ENCODE assay signal across 18 cellular contexts in the genomic region with DNA sequence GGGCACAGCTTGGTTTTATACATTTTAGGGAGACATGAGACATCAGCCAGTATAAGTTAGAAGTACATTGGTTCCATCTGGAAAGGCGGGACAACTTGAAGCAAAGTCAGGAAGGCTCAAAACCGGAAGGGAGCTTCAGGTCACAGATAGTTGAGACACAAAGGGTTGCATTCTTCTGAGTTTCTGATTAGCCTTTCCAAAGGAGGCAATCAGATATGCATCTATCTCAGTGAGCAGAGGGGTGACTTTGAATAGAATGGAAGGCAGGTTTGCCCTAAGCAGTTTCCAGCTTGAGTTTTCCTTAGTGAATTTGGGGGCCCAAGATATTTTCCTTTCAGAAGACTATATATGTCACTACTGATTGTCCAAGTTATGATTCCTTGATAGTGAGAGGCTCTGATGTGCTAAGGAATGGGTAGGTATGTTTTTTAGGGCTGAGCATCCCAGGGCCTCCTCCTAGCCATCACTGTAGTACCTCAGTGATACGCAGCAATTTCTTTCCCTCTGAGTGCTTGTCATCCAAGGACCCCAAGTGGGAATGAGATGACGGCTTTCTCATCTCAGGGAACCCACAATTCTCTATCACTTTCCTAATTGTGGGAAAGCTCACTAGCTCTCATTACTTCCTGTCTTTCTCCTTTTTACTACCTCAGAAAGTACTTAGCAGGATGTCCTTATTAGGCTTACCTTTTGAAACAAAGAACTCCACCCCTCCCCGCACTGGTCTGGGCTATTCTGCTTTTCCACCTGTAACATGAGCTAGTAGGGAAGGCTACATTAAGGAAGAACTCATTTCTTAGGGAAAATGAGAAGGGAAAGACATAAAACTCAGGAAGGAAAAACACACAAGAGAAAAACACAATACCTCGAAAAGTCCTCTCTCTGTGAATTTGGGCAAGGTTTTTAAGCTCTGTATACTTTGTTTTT.
DNase-seq lines count a peak whose midpoint lies in the region; ATAC-seq and TF ChIP-seq lines count a peak whose summit lies in the region.
"Had no signal": no experiment of that assay in that cellular context is flagged by ENCODE, and none has a peak within 500 bp of the region (broad histone marks: within the 10 kb centered on the region; RNA-seq: fewer than 3 reads in every experiment).

No MANE protein-coding gene starts in this region.

- H3K27ac Mint-ChIP-seq in WTC11 (peak overlapping the region; percentile 44), nephron progenitor cell (peak overlapping the region; percentile 68)
- H3K27ac Mint-ChIP-seq: CD4-positive, alpha-beta T cell had no signal

- DNase-seq in WTC11 (ENCODE audit: low spot score) (no peak), nephron progenitor cell (no peak), islet precursor cell (no peak), RWPE1 (ENCODE audit: low spot score) (no peak)
- DNase-seq: CD4-positive, alpha-beta T cell; COR-L47; DMS79; IMR-90; NCI-H1694; NCI-H446; NCI-H774; Peyer's patch had no signal

- H3K9me3 Mint-ChIP-seq in WTC11 (peaks cover 8% of the 10 kb centered on the region), nephron progenitor cell (peaks cover 4% of the 10 kb centered on the region)

- ATAC-seq in WTC11 (peak; percentile 98), HG03108 (IDR thresholded peaks at IDR 0.05; ENCODE audit: unreplicated experiment) (no peak)

- no peak for TF ChIP-seq CTCF in WTC11 (IDR thresholded peaks at IDR 0.05)
- TF ChIP-seq CTCF in nephron progenitor cell (IDR thresholded peaks at IDR 0.05) = no peak
- no peak for TF ChIP-seq CTCF in RWPE1 (conservative IDR thresholded peaks at IDR 0.05; ENCODE audit: low read depth)

- H3K4me3 ChIP-seq in HUES64 (ENCODE audit: low read length) (no peak overlapping the region), iPS-18a (ENCODE audit: low read length) (no peak overlapping the region)
- H3K4me3 ChIP-seq: HAP-1, Peyer's patch, SJSA1 had no signal

- H3K4me1 Mint-ChIP-seq in WTC11 = peaks cover 29% of the 10 kb centered on the region
- H3K4me1 Mint-ChIP-seq in nephron progenitor cell = peaks cover 17% of the 10 kb centered on the region

- WGBS in HUES64 = 82% methylated on average over 5 of the region's 6 CpGs

- H3K4me1 ChIP-seq in HUES64 (ENCODE audit: insufficient read depth, low read length) (peaks cover 17% of the 10 kb centered on the region), iPS-18a (ENCODE audit: control insufficient read depth, low read depth, low read length) (peaks cover 18% of the 10 kb centered on the region)
- H3K4me1 ChIP-seq: HAP-1, Peyer's patch, SJSA1 had no signal

- POLR2A ChIA-PET in WTC11 (lab: Charles Lee) = no interaction called here
- POLR2A ChIA-PET in RWPE1 (lab: Yijun Ruan, JAX; ENCODE audit: low non-redundant PET) = no interaction called here

- H3K9ac ChIP-seq in HUES64 (ENCODE audit: low read depth, low read length) = no peak overlapping the region
- no peak overlapping the region for H3K9ac ChIP-seq in iPS-18a (ENCODE audit: low read length)

- H3K4me3 Mint-ChIP-seq in WTC11 (no peak overlapping the region), nephron progenitor cell (no peak overlapping the region)
- H3K4me3 Mint-ChIP-seq: CD4-positive, alpha-beta T cell had no signal

- H3K9me3 ChIP-seq in HUES64 (ENCODE audit: insufficient read depth, low read depth, low read length) = no peaks in the 10 kb centered on the region
- no peaks in the 10 kb centered on the region for H3K9me3 ChIP-seq in iPS-18a (ENCODE audit: control insufficient read depth, low read depth, low read length)
- H3K9me3 ChIP-seq: HAP-1, Peyer's patch, SJSA1 had no signal

- no peaks in the 10 kb centered on the region for H3K36me3 ChIP-seq in HUES64 (ENCODE audit: insufficient read depth, low read length)
- H3K36me3 ChIP-seq in iPS-18a (ENCODE audit: control insufficient read depth, low read depth, low read length) = no peaks in the 10 kb centered on the region
- H3K36me3 ChIP-seq: HAP-1, Peyer's patch, SJSA1 had no signal

- H3K27me3 Mint-ChIP-seq in WTC11 (ENCODE audit: low read depth) (no peaks in the 10 kb centered on the region), nephron progenitor cell (ENCODE audit: low read depth, poor library complexity) (no peaks in the 10 kb centered on the region)
- H3K27me3 Mint-ChIP-seq: CD4-positive, alpha-beta T cell had no signal

- CTCF ChIA-PET in WTC11 (lab: Charles Lee) (interaction anchor here (0.7 to 1.9 kb wide), 2 partner anchors 29 to 248 kb away, joined by 3 to 5 read pairs; no protein-coding TSS in a partner anchor), RWPE1 (lab: Yijun Ruan, JAX) (interaction anchor here (0.6 kb wide), 1 partner anchor 28 kb away, joined by 3 read pairs; no protein-coding TSS in a partner anchor)

- peak overlapping the region; percentile 31; the same call in 1 of the 2 replicates for H3K27ac ChIP-seq in HUES64 (ENCODE audit: low read depth, low read length)
- H3K27ac ChIP-seq in iPS-18a (ENCODE audit: low read length) = peak overlapping the region; percentile 47
- no peak overlapping the region for H3K27ac ChIP-seq in RWPE1
- H3K27ac ChIP-seq: HL-60, Peyer's patch, SJSA1 had no signal

- no peaks in the 10 kb centered on the region for H3K27me3 ChIP-seq in HUES64 (ENCODE audit: insufficient read depth, low read length)
- H3K27me3 ChIP-seq in iPS-18a (ENCODE audit: control insufficient read depth, insufficient read depth, low read length) = no peaks in the 10 kb centered on the region
- H3K27me3 ChIP-seq: Peyer's patch had no signal

- peaks cover 3% of the 10 kb centered on the region for H3K36me3 Mint-ChIP-seq in WTC11
- no peaks in the 10 kb centered on the region for H3K36me3 Mint-ChIP-seq in nephron progenitor cell (ENCODE audit: low read depth)

TF ChIP-seq in WTC11, 78 proteins besides CTCF, POLR2A, EP300 and RAD21:
- TF ChIP-seq, protein P1, sequence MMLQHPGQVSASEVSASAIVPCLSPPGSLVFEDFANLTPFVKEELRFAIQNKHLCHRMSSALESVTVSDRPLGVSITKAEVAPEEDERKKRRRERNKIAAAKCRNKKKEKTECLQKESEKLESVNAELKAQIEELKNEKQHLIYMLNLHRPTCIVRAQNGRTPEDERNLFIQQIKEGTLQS (CRISPR knock-in tag; conservative IDR thresholded peaks at IDR 0.05) = no peak
- no peak for TF ChIP-seq TEAD4 (CRISPR knock-in tag; IDR thresholded peaks at IDR 0.05)
- TF ChIP-seq, protein P2, sequence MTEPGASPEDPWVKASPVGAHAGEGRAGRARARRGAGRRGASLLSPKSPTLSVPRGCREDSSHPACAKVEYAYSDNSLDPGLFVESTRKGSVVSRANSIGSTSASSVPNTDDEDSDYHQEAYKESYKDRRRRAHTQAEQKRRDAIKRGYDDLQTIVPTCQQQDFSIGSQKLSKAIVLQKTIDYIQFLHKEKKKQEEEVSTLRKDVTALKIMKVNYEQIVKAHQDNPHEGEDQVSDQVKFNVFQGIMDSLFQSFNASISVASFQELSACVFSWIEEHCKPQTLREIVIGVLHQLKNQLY (CRISPR knock-in tag; IDR thresholded peaks at IDR 0.05) = no peak
- TF ChIP-seq, protein P3, sequence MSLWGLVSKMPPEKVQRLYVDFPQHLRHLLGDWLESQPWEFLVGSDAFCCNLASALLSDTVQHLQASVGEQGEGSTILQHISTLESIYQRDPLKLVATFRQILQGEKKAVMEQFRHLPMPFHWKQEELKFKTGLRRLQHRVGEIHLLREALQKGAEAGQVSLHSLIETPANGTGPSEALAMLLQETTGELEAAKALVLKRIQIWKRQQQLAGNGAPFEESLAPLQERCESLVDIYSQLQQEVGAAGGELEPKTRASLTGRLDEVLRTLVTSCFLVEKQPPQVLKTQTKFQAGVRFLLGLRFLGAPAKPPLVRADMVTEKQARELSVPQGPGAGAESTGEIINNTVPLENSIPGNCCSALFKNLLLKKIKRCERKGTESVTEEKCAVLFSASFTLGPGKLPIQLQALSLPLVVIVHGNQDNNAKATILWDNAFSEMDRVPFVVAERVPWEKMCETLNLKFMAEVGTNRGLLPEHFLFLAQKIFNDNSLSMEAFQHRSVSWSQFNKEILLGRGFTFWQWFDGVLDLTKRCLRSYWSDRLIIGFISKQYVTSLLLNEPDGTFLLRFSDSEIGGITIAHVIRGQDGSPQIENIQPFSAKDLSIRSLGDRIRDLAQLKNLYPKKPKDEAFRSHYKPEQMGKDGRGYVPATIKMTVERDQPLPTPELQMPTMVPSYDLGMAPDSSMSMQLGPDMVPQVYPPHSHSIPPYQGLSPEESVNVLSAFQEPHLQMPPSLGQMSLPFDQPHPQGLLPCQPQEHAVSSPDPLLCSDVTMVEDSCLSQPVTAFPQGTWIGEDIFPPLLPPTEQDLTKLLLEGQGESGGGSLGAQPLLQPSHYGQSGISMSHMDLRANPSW (CRISPR knock-in tag; conservative IDR thresholded peaks at IDR 0.05; ENCODE audit: low read depth) = no peak
